Comparison of ENCODE assay signal across 18 cellular contexts in the genomic region with DNA sequence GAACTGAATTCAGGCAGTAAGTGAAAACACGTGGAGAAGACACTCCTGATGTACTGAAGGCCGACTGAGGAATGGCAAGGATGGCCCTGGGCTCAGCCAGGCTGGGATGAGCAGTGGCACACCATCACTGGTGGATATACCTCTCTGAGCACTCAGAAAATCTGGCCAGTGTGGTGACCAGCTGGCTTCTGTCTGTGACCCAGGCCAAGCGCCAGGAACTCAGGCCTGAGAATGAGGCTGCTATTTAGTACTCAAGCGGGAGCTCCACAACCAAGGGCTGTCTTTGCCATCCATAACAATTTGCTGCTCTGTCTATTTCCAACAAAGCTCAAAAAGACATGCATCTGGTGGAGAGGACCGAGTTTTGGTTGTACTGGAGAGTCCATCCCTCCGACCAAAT.
"Had no signal": no experiment of that assay in that cellular context is flagged by ENCODE, and none has a peak within 500 bp of the region (broad histone marks: within the 10 kb centered on the region; RNA-seq: fewer than 3 reads in every experiment).

No MANE protein-coding gene starts in this region.

- H3K4me1 Mint-ChIP-seq: natural killer cell had no signal

- DNase-seq: cortex of kidney; effector CD8-positive, alpha-beta T cell; heart left ventricle; hippocampal formation; kidney glomerular epithelial cell; mammary epithelial cell; natural killer cell; right cardiac atrium; small intestine; stimulated activated CD4-positive, alpha-beta T cell treated with anti-CD3 and anti-CD28 coated beads, Interleukin-12 subunit alpha, Interleukin-12 subunit beta, amount 100 ng/mL, for 4 hours; stimulated activated naive CD4-positive, alpha-beta T cell; thyroid gland; uterus had no signal

- ATAC-seq: esophagus mucosa, heart left ventricle, natural killer cell, right cardiac atrium had no signal

- H3K27ac Mint-ChIP-seq: natural killer cell, type B pancreatic cell had no signal

- H3K27me3 ChIP-seq: heart left ventricle, suprapubic skin, thyroid gland, uterus had no signal

- H3K4me1 ChIP-seq: heart left ventricle, suprapubic skin, thyroid gland, uterus had no signal

- H3K4me3 ChIP-seq: dorsolateral prefrontal cortex, heart left ventricle, suprapubic skin, thyroid gland, uterus had no signal

- H3K36me3 ChIP-seq: heart left ventricle, suprapubic skin, thyroid gland, uterus had no signal

- H3K4me3 Mint-ChIP-seq: natural killer cell, neural crest cell, type B pancreatic cell had no signal

- H3K9me3 ChIP-seq: heart left ventricle, suprapubic skin, thyroid gland, uterus had no signal

- H3K27ac ChIP-seq: dorsolateral prefrontal cortex, heart left ventricle, suprapubic skin, thyroid gland, uterus had no signal

- H3K9me3 Mint-ChIP-seq: natural killer cell, neural crest cell, type B pancreatic cell had no signal

- H3K27me3 Mint-ChIP-seq: type B pancreatic cell had no signal
